Comparison of ENCODE assay signal across 8 cellular contexts in the genomic region with DNA sequence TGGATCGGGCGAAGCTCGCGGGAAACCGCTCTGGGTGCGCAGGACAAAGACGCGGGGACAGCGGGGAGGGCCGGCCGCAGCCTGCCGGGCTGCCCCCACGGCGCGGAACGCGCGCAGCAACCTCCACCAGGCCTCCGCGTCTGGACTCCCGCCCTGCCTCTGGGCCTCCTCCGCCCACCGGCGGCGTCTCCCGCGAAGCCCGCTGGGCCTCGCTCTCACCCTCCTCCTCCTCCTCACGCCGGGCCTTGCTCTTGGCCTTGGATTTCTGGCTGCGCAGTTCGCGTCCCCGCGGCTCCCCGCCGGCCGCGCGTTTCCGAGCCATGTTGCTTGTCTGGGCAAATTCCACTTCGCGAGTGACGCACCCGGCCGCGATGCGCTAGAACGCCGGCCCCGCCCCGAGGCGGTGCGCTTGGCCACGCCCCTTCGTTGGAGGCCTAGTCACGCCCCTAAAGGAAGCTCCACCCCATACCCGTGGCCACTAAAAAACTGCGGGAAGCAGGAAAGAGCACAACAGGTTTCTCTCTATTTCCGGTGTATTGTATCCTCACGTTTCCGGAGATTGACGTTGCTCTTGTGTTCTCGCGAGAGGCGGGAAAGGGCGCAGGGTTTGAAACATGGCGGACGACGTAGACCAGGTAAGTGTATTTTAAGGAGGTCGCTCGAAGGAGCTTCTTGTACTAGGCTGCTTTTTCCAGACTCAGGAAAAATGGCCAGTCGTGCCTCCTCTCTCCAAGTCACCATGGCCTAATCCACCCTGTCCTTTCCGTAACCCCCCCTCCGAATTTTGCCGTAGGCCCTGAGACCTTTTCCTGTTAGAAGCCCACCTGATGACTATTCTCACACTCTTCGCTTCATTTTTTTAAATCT.
DNase-seq lines count a peak whose midpoint lies in the region; ATAC-seq and FAIRE-seq lines count a peak whose summit lies in the region.

LSM3 (plus strand) TSS at position 571 of the 867 bp plus-strand sequence; CDS start at position 615, 44 bp downstream.
XPC (minus strand) TSS at position 355 of the 867 bp plus-strand sequence; CDS start at position 322, 33 bp downstream.

- H3K4me3 Mint-ChIP-seq in effector memory CD8-positive, alpha-beta T cell: peak within 1 kb of the TSS; percentile 87 to 99

- peak; percentile 91 for DNase-seq in COLO829 (ENCODE audit: low spot score)
- DNase-seq in HTR-8/SVneo (ENCODE audit: insufficient read length, low spot score): peak; percentile 95
- peak; percentile 99 for DNase-seq in NOMO-1 treated with dmso at 0.1 percent for 144 hours (lab: John Stamatoyannopoulos, UW; ENCODE audit: unreplicated experiment)
- DNase-seq in activated CD8-positive, alpha-beta memory T cell treated with anti-CD3 and anti-CD28 coated beads for 48 hours (ENCODE audit: low read depth in 2 of 3, low spot score in 2 of 3): peak; percentile 88 to 95 (median 94)
- DNase-seq in effector memory CD8-positive, alpha-beta T cell: peak; percentile 97 to 99 (median 99)
- peak; percentile 100 for DNase-seq in medulla oblongata (ENCODE audit: extremely low spot score)
- DNase-seq in stimulated activated CD8-positive, alpha-beta memory T cell treated with anti-CD3 and anti-CD28 coated beads, Interleukin-12 subunit alpha, Interleukin-12 subunit beta, amount 100 ng/mL, for 1 hour (ENCODE audit: low read depth): peak; percentile 96

- ATAC-seq in GM21367 (IDR thresholded peaks at IDR 0.05; ENCODE audit: unreplicated experiment): peak; percentile 93
- peak; percentile 86 for ATAC-seq in effector memory CD8-positive, alpha-beta T cell (replicated peaks)

- H3K27ac Mint-ChIP-seq in effector memory CD8-positive, alpha-beta T cell: peak within 1 kb of the TSS; percentile 98 to 100

- peak; percentile 80 for FAIRE-seq in HTR-8/SVneo (lab: Jason Lieb, UNC)

- no peaks in the 10 kb centered on the region for H3K9me3 Mint-ChIP-seq in effector memory CD8-positive, alpha-beta T cell

- H3K4me1 Mint-ChIP-seq in effector memory CD8-positive, alpha-beta T cell (ENCODE audit: low read depth in 2 of 2): peaks cover 38 to 64% of the 10 kb centered on the region in 2 donors

- H3K36me3 Mint-ChIP-seq in effector memory CD8-positive, alpha-beta T cell (ENCODE audit: insufficient read depth): peaks cover 49% of the 10 kb centered on the region

- H3K27me3 Mint-ChIP-seq in effector memory CD8-positive, alpha-beta T cell: no peaks in the 10 kb centered on the region

Comparison
In these comparisons a context has a peak if more than half of its experiments do, and no peak if none do; other contexts are left out.
1. Peak in every context shown above with its lines: DNase-seq and ATAC-seq.